18 cellular contexts compared by ENCODE assay signal in genomic region chr3:57968499-57968898, GRCh38. TPM values are rescaled to one million over a fixed set of nuclear protein-coding genes. Genes with fewer than 3 reads are reported as not detected.
A peak's percentile ranks its signal among the peaks of the same experiment; 100 is the strongest.
DNase-seq lines count a peak whose midpoint lies in the region; ATAC-seq, FAIRE-seq and TF ChIP-seq lines count a peak whose summit lies in the region.
"Had no signal": no experiment of that assay in that cellular context is flagged by ENCODE, and none has a peak within 500 bp of the region (broad histone marks: within the 10 kb centered on the region; RNA-seq: fewer than 3 reads in every experiment).

No MANE protein-coding gene starts in this region.

- H3K4me1 Mint-ChIP-seq in astrocyte (ENCODE audit: low read depth, unreplicated experiment), result peaks cover 26% of the 10 kb centered on the region

- H3K4me2 ChIP-seq in PC-9, result no peak overlapping the region
- no peak overlapping the region for H3K4me2 ChIP-seq in astrocyte (ENCODE audit: low read length)

- no peak overlapping the region for H3K4me3 Mint-ChIP-seq in astrocyte (ENCODE audit: unreplicated experiment)

- CTCF ChIA-PET in PC-9 (lab: Charles Lee), result interaction anchor here (0.6 kb wide), 1 partner anchor 15 kb away, joined by 5 read pairs; no protein-coding TSS in a partner anchor

- FAIRE-seq in astrocyte (lab: Jason Lieb, UNC), result no peak

- DNase-seq in PC-9 (no peak), astrocyte (ENCODE audit: low read depth) (no peak), head of caudate nucleus (no peak), SW480 (ENCODE audit: low spot score) (no peak)
- DNase-seq: AML-193, DND-41, KBM-7, NCI-H187, NCI-H2107, NCI-H2227 treated with DMSO at 0.1 percent for 48 hours, NCI-H510A treated with DMSO at 0.1 percent for 48 hours, NCI-H774, RPMI8226 had no signal

- peaks cover 3% of the 10 kb centered on the region for H3K9me3 Mint-ChIP-seq in astrocyte (ENCODE audit: unreplicated experiment)

- no peak for ATAC-seq in HG03097 (IDR thresholded peaks at IDR 0.05; ENCODE audit: low FRiP score, unreplicated experiment)
- no peak for ATAC-seq in GM18873 (IDR thresholded peaks at IDR 0.05; ENCODE audit: low FRiP score, unreplicated experiment)
- ATAC-seq: HCT116 had no signal

- H3F3A ChIP-seq in PC-9 (ENCODE audit: insufficient read depth, low read depth), result peaks cover 43% of the 10 kb centered on the region

- H4K20me1 ChIP-seq in PC-9 (ENCODE audit: insufficient read depth) (no peaks in the 10 kb centered on the region), astrocyte (ENCODE audit: insufficient read depth, low read length) (no peaks in the 10 kb centered on the region)

- H3K27me3 ChIP-seq in PC-9 (ENCODE audit: insufficient read depth, low read depth) (no peaks in the 10 kb centered on the region), astrocyte (ENCODE audit: insufficient read depth, low read length) (no peaks in the 10 kb centered on the region), mucosa of rectum (ENCODE audit: control insufficient read depth in 2 of 2, insufficient read depth in 2 of 2, low read length in 2 of 2) (no peaks in the 10 kb centered on the region)

- peaks cover 15% of the 10 kb centered on the region for H3K79me2 ChIP-seq in PC-9 (ENCODE audit: low read depth)
- H3K79me2 ChIP-seq in astrocyte (ENCODE audit: insufficient read depth, low read length), result no peaks in the 10 kb centered on the region

- H3K4me3 ChIP-seq in PC-9 (no peak overlapping the region), astrocyte (ENCODE audit: insufficient read depth, low read depth, low read length) (no peak overlapping the region), mucosa of rectum (ENCODE audit: low read length in 2 of 2) (no peak overlapping the region)

- POLR2A ChIA-PET in PC-9 (lab: Charles Lee; ENCODE audit: unreplicated experiment), result interaction anchor here (0.6 to 0.7 kb wide), 4 partner anchors 32 to 1344 kb away, joined by 3 to 14 read pairs (median 9); no protein-coding TSS in a partner anchor

- no peak overlapping the region for H3K9ac ChIP-seq in astrocyte (ENCODE audit: low read length)
- peak overlapping the region in 1 of 2 donors; percentile 8 for H3K9ac ChIP-seq in mucosa of rectum (ENCODE audit: low read depth in 1 of 2, low read length in 2 of 2)

- H3K4me1 ChIP-seq in PC-9 (replicated peaks; ENCODE audit: insufficient read depth), result peaks cover 51% of the 10 kb centered on the region
- H3K4me1 ChIP-seq in astrocyte (ENCODE audit: insufficient read depth, low read length), result peaks cover 23% of the 10 kb centered on the region
- peaks cover 18 to 54% of the 10 kb centered on the region in 2 donors for H3K4me1 ChIP-seq in mucosa of rectum (ENCODE audit: control insufficient read depth in 2 of 2, insufficient read depth in 2 of 2, low read length in 2 of 2)

- H3K36me3 Mint-ChIP-seq in astrocyte (ENCODE audit: low read depth, unreplicated experiment), result no peaks in the 10 kb centered on the region

- no peaks in the 10 kb centered on the region for H3K9me3 ChIP-seq in PC-9 (ENCODE audit: insufficient read depth, low read depth)
- no peaks in the 10 kb centered on the region for H3K9me3 ChIP-seq in astrocyte (ENCODE audit: insufficient read depth, low read depth, low read length)
- no peaks in the 10 kb centered on the region for H3K9me3 ChIP-seq in mucosa of rectum (ENCODE audit: control insufficient read depth in 2 of 2, low read length in 2 of 2)

- no TSS peak for BruUV-seq in PC-9 (replicated peaks; lab: Mats Ljungman, UMichigan)

- intact Hi-C loops in PC-9 (cut with micrococcal nuclease; ENCODE audit: unreplicated experiment) (no loop called here), head of caudate nucleus (cut with DNase I) (no loop called here)

- H3K36me3 ChIP-seq in PC-9 (ENCODE audit: low read depth) (no peaks in the 10 kb centered on the region), astrocyte (ENCODE audit: insufficient read depth, low read length) (no peaks in the 10 kb centered on the region), mucosa of rectum (ENCODE audit: control insufficient read depth in 2 of 2, insufficient read depth in 2 of 2, low read length in 2 of 2) (no peaks in the 10 kb centered on the region)

- H3K9me2 ChIP-seq in PC-9 (ENCODE audit: insufficient read depth), result no peaks in the 10 kb centered on the region

- no peak overlapping the region for H2AFZ ChIP-seq in PC-9
- no peak overlapping the region for H2AFZ ChIP-seq in astrocyte (ENCODE audit: low read depth, low read length)

- H3K27ac ChIP-seq in PC-9 (peak overlapping the region; percentile 30; the same call in 1 of the 2 replicates), astrocyte (ENCODE audit: low read depth, low read length) (no peak overlapping the region), mucosa of rectum (ENCODE audit: low read depth in 2 of 2, low read length in 2 of 2) (peak overlapping the region; percentile 52 to 69)
- H3K27ac ChIP-seq: C4-2B had no signal

- TF ChIP-seq CTCF in PC-9 (conservative IDR thresholded peaks at IDR 0.05), result no peak
- no peak for TF ChIP-seq CTCF in astrocyte (IDR thresholded peaks at IDR 0.05; ENCODE audit: insufficient read depth, low read depth, low read length)

- peak overlapping the region; percentile 0 for H3K27ac Mint-ChIP-seq in astrocyte (ENCODE audit: unreplicated experiment)

- no peaks in the 10 kb centered on the region for H3K27me3 Mint-ChIP-seq in astrocyte (ENCODE audit: low read depth, unreplicated experiment)

RNA-seq across cellular contexts. Expression of gene FLNB, which starts 39.7 kb away (rescaled TPM):
- total RNA-seq in PC-9 (2021) (349 and 361 TPM in 2 replicates), astrocyte (434 and 521 TPM in 2 replicates)
